8 cellular contexts compared by ENCODE assay signal in the genomic region with DNA sequence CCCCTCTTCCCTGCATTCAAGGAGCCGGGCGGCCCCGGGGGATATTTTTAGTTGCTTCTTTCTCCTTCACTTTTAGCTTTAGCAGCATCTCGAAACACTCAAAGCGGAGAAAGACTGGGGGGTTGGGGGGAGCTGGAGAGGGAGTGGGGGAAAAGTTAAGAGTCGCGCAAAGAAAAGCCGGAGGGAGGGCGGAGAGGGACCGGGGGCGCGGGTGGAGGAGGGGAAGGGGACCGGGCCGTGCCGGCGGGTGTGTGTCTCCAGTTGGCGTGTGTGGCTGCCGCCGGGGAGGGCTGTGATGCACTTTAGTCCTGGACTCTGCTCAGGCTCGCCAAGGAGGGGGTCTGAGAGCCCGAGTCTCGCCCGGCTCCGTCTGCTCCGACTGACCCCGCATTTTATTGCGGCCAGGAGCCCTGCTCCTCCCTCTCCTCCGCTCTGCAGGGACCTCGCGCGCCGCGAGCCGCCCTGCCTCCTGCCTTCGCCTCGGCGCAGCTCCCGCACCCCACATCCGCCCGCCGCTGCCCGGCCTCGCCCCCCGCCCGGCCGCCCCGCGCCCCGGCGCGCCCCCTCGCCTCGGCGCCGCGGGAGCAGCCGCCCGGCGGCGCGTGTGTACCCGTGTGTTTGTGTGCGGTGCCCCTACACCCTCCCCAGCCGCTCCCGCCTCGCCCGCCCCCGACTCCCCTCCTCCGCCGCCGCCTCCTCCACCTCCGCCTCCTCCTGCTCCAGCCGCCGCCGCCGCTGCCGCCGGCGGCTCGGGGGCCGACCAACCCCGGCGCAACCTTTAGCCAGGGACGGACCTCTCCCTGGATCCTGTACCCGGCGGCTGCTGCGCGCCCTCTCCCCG. TPM values are rescaled to one million over a fixed set of nuclear protein-coding genes. Genes with fewer than 3 reads are reported as not detected.
DNase-seq lines count a peak whose midpoint lies in the region; ATAC-seq and TF ChIP-seq lines count a peak whose summit lies in the region.

No MANE protein-coding gene starts in this region.

- H3K4me1 Mint-ChIP-seq in natural killer cell: peaks cover 34 to 38% of the 10 kb centered on the region in 2 donors

- intact Hi-C loops in PC-3 (cut with micrococcal nuclease) (loop anchor here (2.0 to 5.0 kb wide), 6 partner anchors 130 to 755 kb away; a partner anchor contains a TSS), natural killer cell (cut with micrococcal nuclease) (loop anchor here (5.0 to 10.0 kb wide), 2 partner anchors 238 to 755 kb away; a partner anchor contains a TSS)

- H3K9ac ChIP-seq in PC-3 (ENCODE audit: low read length): peak overlapping the region; percentile 80
- peak overlapping the region; percentile 84 to 90 for H3K9ac ChIP-seq in stomach smooth muscle (ENCODE audit: low read length in 2 of 2)

- H3K27ac ChIP-seq in PC-3 (ENCODE audit: low read length): peak overlapping the region; percentile 75
- peak overlapping the region; percentile 85 for H3K27ac ChIP-seq in stomach smooth muscle (ENCODE audit: low read length)

- H4K20me1 ChIP-seq in PC-3 (ENCODE audit: low read length): no peaks in the 10 kb centered on the region

- peak; percentile 72 for DNase-seq in GM12865 (ENCODE audit: low read depth)
- peak; percentile 56 for DNase-seq in PC-3
- DNase-seq in activated effector memory CD4-positive, alpha-beta T cell treated with Interleukin-2 at 50 U/mL for 16 hours: peak; percentile 37
- DNase-seq in fibroblast of pulmonary artery (ENCODE audit: low read depth): peak; percentile 68
- peak; percentile 47 for DNase-seq in natural killer cell

- no peaks in the 10 kb centered on the region for H3K36me3 Mint-ChIP-seq in natural killer cell

- H3K27ac Mint-ChIP-seq in natural killer cell: peak overlapping the region; percentile 91 to 94

- peaks cover 0 to 3% of the 10 kb centered on the region in 2 donors for H3K27me3 Mint-ChIP-seq in natural killer cell (ENCODE audit: low read depth in 2 of 2)

- no peaks in the 10 kb centered on the region for H3K36me3 ChIP-seq in PC-3 (ENCODE audit: low read depth, low read length)
- no peaks in the 10 kb centered on the region for H3K36me3 ChIP-seq in stomach smooth muscle (ENCODE audit: control insufficient read depth in 2 of 2, insufficient read depth in 2 of 2, low read length in 2 of 2)

- POLR2A ChIA-PET in PC-3 (lab: Charles Lee; ENCODE audit: unreplicated experiment): no interaction called here

- peak overlapping the region; percentile 91 for H2AFZ ChIP-seq in PC-3 (ENCODE audit: low read length)

- peak; percentile 20 for ATAC-seq in HG02798 (IDR thresholded peaks at IDR 0.05; ENCODE audit: poor library complexity, unreplicated experiment)
- ATAC-seq in PC-3: peak; percentile 39
- ATAC-seq in natural killer cell: peak; percentile 27 to 38 (median 32)
- ATAC-seq in HG03097 (IDR thresholded peaks at IDR 0.05; ENCODE audit: low FRiP score, unreplicated experiment): no peak

- CTCF ChIA-PET in PC-3 (lab: Charles Lee): no interaction called here

- TF ChIP-seq CTCF in GM12865 (IDR thresholded peaks at IDR 0.05; ENCODE audit: insufficient read depth, low read depth, low read length, missing control alignments) (no peak), PC-3 (conservative IDR thresholded peaks at IDR 0.05; ENCODE audit: low read depth, low read length) (no peak), fibroblast of pulmonary artery (IDR thresholded peaks at IDR 0.05; ENCODE audit: low read length, missing control alignments) (no peak), natural killer cell (IDR thresholded peaks at IDR 0.05) (no peak)

- H3K79me2 ChIP-seq in PC-3 (ENCODE audit: low read length): peaks cover 45% of the 10 kb centered on the region

- H3F3A ChIP-seq in PC-3 (ENCODE audit: low read length, unreplicated experiment): peaks cover 6% of the 10 kb centered on the region

- no peaks in the 10 kb centered on the region for H3K9me3 ChIP-seq in PC-3 (ENCODE audit: low read length)
- H3K9me3 ChIP-seq in stomach smooth muscle (ENCODE audit: control insufficient read depth in 2 of 2, low read length in 2 of 2): no peaks in the 10 kb centered on the region

- peak overlapping the region; percentile 78 for H3K4me3 ChIP-seq in GM12865 (ENCODE audit: low read depth, low read length)
- H3K4me3 ChIP-seq in PC-3 (ENCODE audit: low read length): peak overlapping the region; percentile 93
- peak overlapping the region; percentile 92 for H3K4me3 ChIP-seq in fibroblast of pulmonary artery (replicated peaks; ENCODE audit: low read depth, low read length)
- peak overlapping the region; percentile 89 to 90 for H3K4me3 ChIP-seq in stomach smooth muscle (ENCODE audit: low read length in 2 of 2)

- peaks cover 31% of the 10 kb centered on the region for H3K4me1 ChIP-seq in PC-3 (ENCODE audit: insufficient read depth, low read length)
- H3K4me1 ChIP-seq in stomach smooth muscle (ENCODE audit: control insufficient read depth, insufficient read depth, low read length): peaks cover 12% of the 10 kb centered on the region

- BruUV-seq in PC-3 (replicated peaks; lab: Mats Ljungman, UMichigan): no TSS peak

- H3K9me2 ChIP-seq in PC-3 (replicated peaks; ENCODE audit: low read length): no peaks in the 10 kb centered on the region

- H3K27me3 ChIP-seq in PC-3 (ENCODE audit: low read length): no peaks in the 10 kb centered on the region
- no peaks in the 10 kb centered on the region for H3K27me3 ChIP-seq in stomach smooth muscle (ENCODE audit: control insufficient read depth in 1 of 2, insufficient read depth in 2 of 2, low read length in 2 of 2)

- H3K4me3 Mint-ChIP-seq in natural killer cell: peak overlapping the region; percentile 88

- H3K9me3 Mint-ChIP-seq in natural killer cell: no peaks in the 10 kb centered on the region

- H3K4me2 ChIP-seq in PC-3 (ENCODE audit: low read length): peak overlapping the region; percentile 88

RNA-seq across cellular contexts. Expression of a gene that starts 1.4 kb away (rescaled TPM):
- 9.8 and 12.0 TPM in 2 replicates for total RNA-seq in PC-3 (2014; rRNA removed)
- 10 to 100 TPM; 25.8 to 35.5 (median 32.9) TPM for total RNA-seq in natural killer cell
